Comparison of ENCODE assay signal across 10 cellular contexts in genomic region chr6:17957488-17957887, GRCh38. TPM values are rescaled to one million over a fixed set of nuclear protein-coding genes. Genes with fewer than 3 reads are reported as not detected.
A peak's percentile ranks its signal among the peaks of the same experiment; 100 is the strongest.
DNase-seq lines count a peak whose midpoint lies in the region; ATAC-seq and TF ChIP-seq lines count a peak whose summit lies in the region.
"Had no signal": no experiment of that assay in that cellular context is flagged by ENCODE, and none has a peak within 500 bp of the region (broad histone marks: within the 10 kb centered on the region; RNA-seq: fewer than 3 reads in every experiment).

No MANE protein-coding gene starts in this region.

- DNase-seq in heart left ventricle = no peak
- no peak for DNase-seq in Right ventricle myocardium inferior (ENCODE audit: missing footprints)
- peak in 1 of 2 donors; percentile 34 for DNase-seq in foreskin keratinocyte
- DNase-seq in substantia nigra (lab: John Stamatoyannopoulos, UW) = peak in 2 of 49 donors; percentile 6
- no peak for DNase-seq in Caco-2
- DNase-seq in NCI-H1694 (lab: John Stamatoyannopoulos, UW) = no peak
- DNase-seq: NCI-H1092, posterior cingulate gyrus had no signal

- ATAC-seq in heart left ventricle (peak in 2 of 4 donors; percentile 7 to 20), Right ventricle myocardium inferior (no peak), HG03432 (IDR thresholded peaks at IDR 0.05; ENCODE audit: unreplicated experiment) (peak; percentile 93), foreskin keratinocyte (peak; percentile 74), GM21381 (IDR thresholded peaks at IDR 0.05; ENCODE audit: unreplicated experiment) (no peak)

- H3K27me3 ChIP-seq in heart left ventricle (no peaks in the 10 kb centered on the region), foreskin keratinocyte (no peaks in the 10 kb centered on the region), Caco-2 (replicated peaks; ENCODE audit: control insufficient read depth, insufficient read depth, low read length) (no peaks in the 10 kb centered on the region)

- H3K4me3 Mint-ChIP-seq in Caco-2 (ENCODE audit: unreplicated experiment) = no peak overlapping the region

- H3K27ac ChIP-seq in heart left ventricle (peak overlapping the region in 8 of 12 donors; percentile 16 to 62 (median 33)), foreskin keratinocyte (peak overlapping the region; percentile 8), substantia nigra (ENCODE audit: low read depth, low read length, poor library complexity, severe bottlenecking) (peak overlapping the region; percentile 0)

- H3K9me3 ChIP-seq in heart left ventricle = no peaks in the 10 kb centered on the region
- H3K9me3 ChIP-seq in Caco-2 = no peaks in the 10 kb centered on the region

- peaks cover 0 to 10% (median 0%) of the 10 kb centered on the region in 9 donors for H3K36me3 ChIP-seq in heart left ventricle
- H3K36me3 ChIP-seq in Caco-2 (ENCODE audit: control insufficient read depth, insufficient read depth, low read length) = no peaks in the 10 kb centered on the region

- TF ChIP-seq CTCF in heart left ventricle (IDR thresholded peaks at IDR 0.05) (no peak), foreskin keratinocyte (conservative IDR thresholded peaks at IDR 0.05) (no peak), Caco-2 (IDR thresholded peaks at IDR 0.05; ENCODE audit: insufficient read depth in 1 of 2, low read depth in 1 of 2, low read length in 1 of 2, severe bottlenecking in 1 of 2, unreplicated experiment in 1 of 2) (no peak)

- H3K4me1 ChIP-seq in heart left ventricle (peaks cover 3 to 69% (median 48%) of the 10 kb centered on the region in 12 donors), foreskin keratinocyte (peaks cover 13% of the 10 kb centered on the region), Caco-2 (no peaks in the 10 kb centered on the region)

- no peak overlapping the region for H3K27ac Mint-ChIP-seq in Caco-2 (ENCODE audit: unreplicated experiment)

- CTCF ChIA-PET in Caco-2 (lab: Charles Lee) = interaction anchor here (1.0 kb wide), 1 partner anchor 29 kb away, joined by 3 read pairs; no protein-coding TSS in a partner anchor

- H3K36me3 Mint-ChIP-seq in Caco-2 (ENCODE audit: insufficient read depth, unreplicated experiment) = no peaks in the 10 kb centered on the region

- no TSS peak for BruUV-seq in Caco-2 (replicated peaks; lab: Mats Ljungman, UMichigan)

- POLR2A ChIA-PET in Caco-2 (lab: Charles Lee) = no interaction called here

- no peaks in the 10 kb centered on the region for H3K27me3 Mint-ChIP-seq in Caco-2 (ENCODE audit: insufficient read depth, unreplicated experiment)

- H3K4me1 Mint-ChIP-seq in Caco-2 (ENCODE audit: low read depth, unreplicated experiment) = no peaks in the 10 kb centered on the region

- H3K4me3 ChIP-seq in heart left ventricle (no peak overlapping the region), Caco-2 (ENCODE audit: low read depth, low read length) (no peak overlapping the region)

- TF ChIP-seq POLR2A in heart left ventricle (IDR thresholded peaks at IDR 0.05) = no peak

- intact Hi-C loops in heart left ventricle (cut with DNase I) (no loop called here), Right ventricle myocardium inferior (cut with DNase I) (no loop called here), Caco-2 (cut with micrococcal nuclease; ENCODE audit: unreplicated experiment) (no loop called here)

- H3K9me3 Mint-ChIP-seq in Caco-2 (ENCODE audit: unreplicated experiment) = no peaks in the 10 kb centered on the region

- WGBS in heart left ventricle, 4 donors = 0 to 11% (median 10%) methylated on average over 1 of the region's 1 CpG

RNA-seq across cellular contexts. Expression of gene KIF13A, which starts 29.9 kb away (rescaled TPM):
- 100 to 1,000 TPM in 3 of 9 donors, 10 to 100 TPM in 6; 49.2 to 148 (median 85.1) TPM for total RNA-seq in heart left ventricle
- polyA plus RNA-seq in heart left ventricle = 10 to 100 TPM; 17.1 to 39.1 TPM
- total RNA-seq in Right ventricle myocardium inferior = 57.3 TPM
- total RNA-seq in foreskin keratinocyte = 84.2 and 89.1 TPM in 2 replicates
- polyA plus RNA-seq in foreskin keratinocyte = 24.8 and 32.3 TPM in 2 replicates
- 13.8 and 14.0 TPM in 2 replicates for total RNA-seq in Caco-2 (2022)

Comparison
In these comparisons a context has a peak if more than half of its experiments do, and no peak if none do; other contexts are left out.
1. ATAC-seq: peak in HG03432 (single experiment) and foreskin keratinocyte (single experiment); none in Right ventricle myocardium inferior (single experiment) and GM21381 (single experiment).
2. Peak in every context shown above with its lines, with median percentiles within 50 percentile points of each other: H3K27ac ChIP-seq.